In the genomic region with DNA sequence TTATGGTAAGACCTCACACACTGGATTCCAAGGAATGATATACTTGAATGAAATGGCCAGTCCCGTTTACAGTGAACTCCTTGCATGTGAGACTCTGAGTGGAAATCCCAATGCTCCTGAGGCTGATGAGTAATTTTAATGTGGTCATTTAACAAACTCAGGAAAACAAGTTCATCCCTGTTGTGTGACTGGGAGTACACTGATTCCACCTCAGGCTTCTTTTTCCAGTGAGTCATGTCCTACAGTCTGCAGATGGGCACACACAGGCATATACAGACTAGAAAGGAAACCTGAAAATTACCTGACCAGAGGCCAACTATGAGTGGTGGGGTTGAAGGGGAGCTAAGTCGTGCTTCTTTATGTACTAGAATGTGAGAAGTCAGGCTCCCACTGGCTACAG, we compare ENCODE assay signal across 10 cellular contexts. TPM values are rescaled to one million over a fixed set of nuclear protein-coding genes. Genes with fewer than 3 reads are reported as not detected.
A peak's percentile ranks its signal among the peaks of the same experiment; 100 is the strongest.
DNase-seq lines count a peak whose midpoint lies in the region; ATAC-seq and TF ChIP-seq lines count a peak whose summit lies in the region.
"Had no signal": no experiment of that assay in that cellular context is flagged by ENCODE, and none has a peak within 500 bp of the region (broad histone marks: within the 10 kb centered on the region; RNA-seq: fewer than 3 reads in every experiment).

No MANE protein-coding gene starts in this region.

- peak; percentile 6 for DNase-seq in DMS53 treated with DMSO at 0.1 percent for 48 hours (lab: John Stamatoyannopoulos, UW; ENCODE audit: unreplicated experiment)
- DNase-seq in SK-MEL-5 (ENCODE audit: low read depth, low spot score), result peak; percentile 79
- peak; percentile 87 for DNase-seq in fibroblast of pulmonary artery (ENCODE audit: low read depth)
- DNase-seq in gastrocnemius medialis, result peak; percentile 38 to 43
- no peak for DNase-seq in AML-193 (lab: John Stamatoyannopoulos, UW)
- DNase-seq in NCI-H774 (lab: John Stamatoyannopoulos, UW), result no peak
- DNase-seq in NCI-H187 treated with DMSO at 0.1 percent for 48 hours (lab: John Stamatoyannopoulos, UW), result no peak
- DNase-seq: H9, T-helper 17 cell had no signal

- peaks cover 82 to 87% of the 10 kb centered on the region in 2 donors for H3K4me1 ChIP-seq in gastrocnemius medialis

- TF ChIP-seq POLR2A in gastrocnemius medialis (IDR thresholded peaks at IDR 0.05), result peak in 1 of 2 donors; percentile 34

- H3K36me3 ChIP-seq in gastrocnemius medialis, result no peaks in the 10 kb centered on the region

- in situ Hi-C loops in SK-MEL-5 (cut with HindIII; ENCODE audit: low pct_unique_long_range_greater_than_20kb, low sequenced_read_pairs), result no loop called here
- in situ Hi-C loops in gastrocnemius medialis (cut with MboI; ENCODE audit: low sequenced_read_pairs in 4 of 4), result loop anchor here in 2 of 4 donors (25.0 kb wide), 2 partner anchors 453 to 1853 kb away; a partner anchor contains a TSS

- no peaks in the 10 kb centered on the region for H3K9me3 ChIP-seq in gastrocnemius medialis

- peak overlapping the region; percentile 98 to 99 (median 98) for H3K27ac ChIP-seq in gastrocnemius medialis

- intact Hi-C loops in gastrocnemius medialis (cut with DNase I; ENCODE audit: low total_unique reads), result loop anchor here (2.0 to 10.0 kb wide), 2 partner anchors 440 to 1106 kb away; a partner anchor contains a TSS

- H3K27me3 ChIP-seq in gastrocnemius medialis, result no peaks in the 10 kb centered on the region

- H3K4me3 ChIP-seq in fibroblast of pulmonary artery (replicated peaks; ENCODE audit: low read depth, low read length), result no peak overlapping the region
- H3K4me3 ChIP-seq in gastrocnemius medialis, result no peak overlapping the region

- ATAC-seq in gastrocnemius medialis (peak; percentile 37 to 72), GM19324 (IDR thresholded peaks at IDR 0.05; ENCODE audit: low FRiP score, unreplicated experiment) (no peak)
- ATAC-seq: T-helper 17 cell had no signal

- no peak for TF ChIP-seq CTCF in fibroblast of pulmonary artery (IDR thresholded peaks at IDR 0.05; ENCODE audit: low read length, missing control alignments)
- TF ChIP-seq CTCF in gastrocnemius medialis (IDR thresholded peaks at IDR 0.05 in 4 of 5, conservative IDR thresholded peaks at IDR 0.05 in 1 of 5), result no peak

RNA-seq across cellular contexts. Expression of a gene that starts 5.8 kb away (rescaled TPM):
- 13.4 and 15.0 TPM in 2 replicates for total RNA-seq in SK-MEL-5 (2014; rRNA removed; shearing (Covaris generic))
- 10.3 and 12.5 TPM in 2 replicates for polyA plus RNA-seq in SK-MEL-5 (2015; cell fraction: cytosol; rRNA removed)
- 5.5 and 17.1 TPM in 2 replicates for polyA plus RNA-seq in SK-MEL-5 (2015; cell fraction: nucleus; rRNA removed)
- 100 to 1,000 TPM; 140 to 194 (median 164) TPM for total RNA-seq in gastrocnemius medialis

RNA-seq across cellular contexts. Expression of a gene that starts 53.4 kb away (rescaled TPM):
- total RNA-seq in SK-MEL-5 (2014; rRNA removed; shearing (Covaris generic)), result 64.4 and 68.8 TPM in 2 replicates
- polyA plus RNA-seq in SK-MEL-5 (2015; cell fraction: cytosol; rRNA removed), result 38.6 and 64.3 TPM in 2 replicates
- polyA plus RNA-seq in SK-MEL-5 (2015; cell fraction: nucleus; rRNA removed), result 17.9 and 25.9 TPM in 2 replicates
- total RNA-seq in gastrocnemius medialis, result 10 to 100 TPM; 32.9 to 38.2 (median 36.6) TPM

Comparison
In these comparisons a context has a peak if more than half of its experiments do, and no peak if none do; other contexts are left out.
1. DNase-seq: peak in DMS53 treated with DMSO at 0.1 percent for 48 hours (single experiment), SK-MEL-5 (single experiment), fibroblast of pulmonary artery (single experiment) and gastrocnemius medialis (2 of 2); none in AML-193 (0 of 2), NCI-H774 (single experiment) and NCI-H187 treated with DMSO at 0.1 percent for 48 hours (single experiment).